ENCODE assay signal across 1 cellular context in the genomic region with DNA sequence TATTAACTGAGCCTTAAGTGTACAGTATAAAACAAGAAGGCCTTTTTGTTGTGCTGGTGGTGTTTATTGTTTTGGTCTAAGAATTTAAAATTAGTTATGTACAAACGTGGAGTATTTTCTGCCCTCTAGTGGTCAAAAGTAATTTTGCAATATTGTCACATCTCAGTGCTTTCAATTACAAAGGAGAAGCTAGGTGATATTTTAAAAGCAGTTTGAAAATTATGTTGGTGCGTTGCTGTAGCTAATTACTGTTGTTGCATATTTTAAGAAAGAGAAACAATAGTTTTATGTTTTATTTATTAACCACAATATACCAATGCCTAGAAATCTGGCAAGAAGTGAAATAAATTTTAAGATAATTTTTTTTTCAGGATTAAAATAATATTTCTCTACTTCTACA.
TF ChIP-seq lines count a peak whose summit lies in the region.

No MANE protein-coding gene starts in this region.

TF ChIP-seq in HepG2, 621 proteins besides CTCF, POLR2A, EP300 and RAD21 (continued from another document):
- TF ChIP-seq NFAT5 (CRISPR knock-in tag; IDR thresholded peaks at IDR 0.05) (no peak), BRD4 (CRISPR knock-in tag; IDR thresholded peaks at IDR 0.05) (no peak), ATM (IDR thresholded peaks at IDR 0.05; ENCODE audit: borderline replicate concordance) (no peak), POLR2AphosphoS5 (IDR thresholded peaks at IDR 0.05; ENCODE audit: low read depth, low read length) (no peak), HOXA5 (CRISPR knock-in tag; IDR thresholded peaks at IDR 0.05) (no peak), GLMP (CRISPR knock-in tag; IDR thresholded peaks at IDR 0.05; ENCODE audit: borderline replicate concordance) (no peak), FOXA3 (CRISPR knock-in tag; IDR thresholded peaks at IDR 0.05) (0 out of 2 replicates have a peak, but pooled peaks have one; percentile 24), CBFB (CRISPR knock-in tag; IDR thresholded peaks at IDR 0.05) (no peak), FLYWCH1 (CRISPR knock-in tag; IDR thresholded peaks at IDR 0.05) (no peak), ZNF460 (CRISPR knock-in tag; IDR thresholded peaks at IDR 0.05; ENCODE audit: borderline replicate concordance) (no peak), STAG1 (CRISPR knock-in tag; IDR thresholded peaks at IDR 0.05) (peak; percentile 26; the same call in 1 of the 2 replicates)
- TF ChIP-seq, protein P1, sequence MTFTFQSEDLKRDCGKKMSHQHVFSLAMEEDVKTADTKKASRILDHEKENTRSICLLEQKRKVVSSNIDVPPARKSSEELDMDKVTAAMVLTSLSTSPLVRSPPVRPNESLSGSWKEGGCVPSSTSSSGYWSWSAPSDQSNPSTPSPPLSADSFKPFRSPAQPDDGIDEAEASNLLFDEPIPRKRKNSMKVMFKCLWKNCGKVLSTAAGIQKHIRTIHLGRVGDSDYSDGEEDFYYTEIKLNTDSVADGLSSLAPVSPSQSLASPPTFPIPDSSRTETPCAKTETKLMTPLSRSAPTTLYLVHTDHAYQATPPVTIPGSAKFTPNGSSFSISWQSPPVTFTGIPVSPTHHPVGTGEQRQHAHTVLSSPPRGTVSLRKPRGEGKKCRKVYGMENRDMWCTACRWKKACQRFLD (CRISPR knock-in tag; IDR thresholded peaks at IDR 0.05; ENCODE audit: borderline replicate concordance), result no peak
- TF ChIP-seq, protein P2, sequence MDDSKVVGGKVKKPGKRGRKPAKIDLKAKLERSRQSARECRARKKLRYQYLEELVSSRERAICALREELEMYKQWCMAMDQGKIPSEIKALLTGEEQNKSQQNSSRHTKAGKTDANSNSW (CRISPR knock-in tag; IDR thresholded peaks at IDR 0.05; ENCODE audit: borderline replicate concordance), result no peak
TF ChIP-seq in HepG2: peak in this region for 3.
